ENCODE assay signal across 10 cellular contexts in genomic region chr7:77989981-77990566, GRCh38.
A peak's percentile ranks its signal among the peaks of the same experiment; 100 is the strongest.
DNase-seq lines count a peak whose midpoint lies in the region; ATAC-seq and TF ChIP-seq lines count a peak whose summit lies in the region.
"Had no signal": no experiment of that assay in that cellular context is flagged by ENCODE, and none has a peak within 500 bp of the region (broad histone marks: within the 10 kb centered on the region; RNA-seq: fewer than 3 reads in every experiment).

No MANE protein-coding gene starts in this region.

- no peaks in the 10 kb centered on the region for H3K36me3 Mint-ChIP-seq in activated CD8-positive, alpha-beta T cell treated with anti-CD3 and anti-CD28 coated beads for 36 hours (ENCODE audit: low read depth)
- peaks cover 2% of the 10 kb centered on the region for H3K36me3 Mint-ChIP-seq in neural crest cell (ENCODE audit: low read depth)
- H3K36me3 Mint-ChIP-seq: CD4-positive, alpha-beta memory T cell had no signal

- H3K9me3 ChIP-seq in SK-N-SH: 0 out of 2 replicates have a peak, but pooled peaks cover 4% of the 10 kb centered on the region

- in situ Hi-C loops in KBM-7 (cut with MboI; ENCODE audit: low pct_unique_long_range_greater_than_20kb, low sequenced_read_pairs): no loop called here

- ATAC-seq in SK-N-SH treated with all-trans-retinoic acid at 6 μM for 48 hours: no peak
- no peak for ATAC-seq in activated CD8-positive, alpha-beta T cell treated with anti-CD3 and anti-CD28 coated beads for 36 hours
- no peak for ATAC-seq in HG03565 (IDR thresholded peaks at IDR 0.05; ENCODE audit: unreplicated experiment)
- ATAC-seq in GM19023 (IDR thresholded peaks at IDR 0.05; ENCODE audit: unreplicated experiment): no peak

- H3K27me3 Mint-ChIP-seq in activated CD8-positive, alpha-beta T cell treated with anti-CD3 and anti-CD28 coated beads for 36 hours: peaks cover 3% of the 10 kb centered on the region
- no peaks in the 10 kb centered on the region for H3K27me3 Mint-ChIP-seq in neural crest cell (ENCODE audit: low read depth)

- H2AFZ ChIP-seq in SK-N-SH (ENCODE audit: low read depth): 0 out of 2 replicates have a peak overlapping the region, but pooled peaks have one; percentile 3

- H3K4me3 ChIP-seq in SK-N-SH (ENCODE audit: low read depth in 2 of 2, low read length in 1 of 2): no peak overlapping the region

- H3K4me2 ChIP-seq in SK-N-SH: no peak overlapping the region

- no peak overlapping the region for H3K27ac ChIP-seq in SK-N-SH (ENCODE audit: low read depth in 2 of 2, low read length in 1 of 2)
- H3K27ac ChIP-seq: VCaP had no signal

- H3K4me1 ChIP-seq in SK-N-SH (ENCODE audit: control insufficient read depth in 1 of 2, insufficient read depth in 2 of 2, low read depth in 1 of 2, low read length in 1 of 2): no peaks in the 10 kb centered on the region

- no peaks in the 10 kb centered on the region for H4K20me1 ChIP-seq in SK-N-SH (ENCODE audit: insufficient read depth)

- 88% methylated on average over 6 of the region's 6 CpGs for WGBS in SK-N-SH (ENCODE audit: low lambda C conversion rate)

- CTCF ChIA-PET in SK-N-SH (lab: Yijun Ruan, JAX): interaction anchor here (0.9 to 1.8 kb wide), 4 partner anchors 14 to 278 kb away, joined by 3 to 4 read pairs (median 4); no protein-coding TSS in a partner anchor
- CTCF ChIA-PET in activated CD8-positive, alpha-beta T cell treated with anti-CD3 and anti-CD28 coated beads for 36 hours (lab: Charles Lee): interaction anchor here (0.7 to 2.1 kb wide), 8 partner anchors 16 to 339 kb away, joined by 3 to 7 read pairs (median 3); no protein-coding TSS in a partner anchor

- TF ChIP-seq CTCF in SK-N-SH (IDR thresholded peaks at IDR 0.05) (peak; percentile 21; the same call in 1 of the 2 replicates), neural crest cell (conservative IDR thresholded peaks at IDR 0.05) (peak; percentile 40)
- no peak for TF ChIP-seq CTCF in activated CD8-positive, alpha-beta T cell treated with anti-CD3 and anti-CD28 coated beads for 36 hours (IDR thresholded peaks at IDR 0.05)

- intact Hi-C loops in activated CD8-positive, alpha-beta T cell treated with anti-CD3 and anti-CD28 coated beads for 36 hours (cut with micrococcal nuclease): no loop called here

- no peak overlapping the region for H3K27ac Mint-ChIP-seq in activated CD8-positive, alpha-beta T cell treated with anti-CD3 and anti-CD28 coated beads for 36 hours
- H3K27ac Mint-ChIP-seq in neural crest cell (ENCODE audit: unreplicated experiment): no peak overlapping the region
- H3K27ac Mint-ChIP-seq: CD4-positive, alpha-beta memory T cell had no signal

- no peak overlapping the region for H3K9ac ChIP-seq in SK-N-SH

- POLR2A ChIA-PET in SK-N-SH (lab: Yijun Ruan, JAX): interaction anchor here (0.6 kb wide), 1 partner anchor 827 kb away, joined by 3 read pairs; no protein-coding TSS in a partner anchor
- POLR2A ChIA-PET in activated CD8-positive, alpha-beta T cell treated with anti-CD3 and anti-CD28 coated beads for 36 hours (lab: Charles Lee): no interaction called here

- no peak for TF ChIP-seq EP300 in SK-N-SH (IDR thresholded peaks at IDR 0.05; ENCODE audit: borderline replicate concordance in 1 of 2, low read depth in 1 of 2, low read length in 1 of 2)

- H3K9me2 ChIP-seq in SK-N-SH: no peaks in the 10 kb centered on the region

- H3K27me3 ChIP-seq in SK-N-SH (ENCODE audit: insufficient read depth): no peaks in the 10 kb centered on the region

- no peaks in the 10 kb centered on the region for H3K36me3 ChIP-seq in SK-N-SH (replicated peaks in 1 of 2; ENCODE audit: control insufficient read depth in 1 of 2, insufficient read depth in 2 of 2, low read length in 1 of 2)

- H3K4me1 Mint-ChIP-seq in activated CD8-positive, alpha-beta T cell treated with anti-CD3 and anti-CD28 coated beads for 36 hours (ENCODE audit: low read depth): no peaks in the 10 kb centered on the region
- no peaks in the 10 kb centered on the region for H3K4me1 Mint-ChIP-seq in neural crest cell
- H3K4me1 Mint-ChIP-seq: CD4-positive, alpha-beta memory T cell had no signal

- no peaks in the 10 kb centered on the region for H3K79me2 ChIP-seq in SK-N-SH (ENCODE audit: insufficient read depth)

- no peaks in the 10 kb centered on the region for H3K9me3 Mint-ChIP-seq in activated CD8-positive, alpha-beta T cell treated with anti-CD3 and anti-CD28 coated beads for 36 hours
- no peaks in the 10 kb centered on the region for H3K9me3 Mint-ChIP-seq in neural crest cell
- H3K9me3 Mint-ChIP-seq: CD4-positive, alpha-beta memory T cell had no signal

- H3F3A ChIP-seq in SK-N-SH (replicated peaks; ENCODE audit: insufficient read depth): no peaks in the 10 kb centered on the region

- TF ChIP-seq RAD21 in SK-N-SH (IDR thresholded peaks at IDR 0.05; ENCODE audit: low read length): no peak

- no peak overlapping the region for H3K4me3 Mint-ChIP-seq in activated CD8-positive, alpha-beta T cell treated with anti-CD3 and anti-CD28 coated beads for 36 hours
- no peak overlapping the region for H3K4me3 Mint-ChIP-seq in neural crest cell
- H3K4me3 Mint-ChIP-seq: CD4-positive, alpha-beta memory T cell had no signal

- DNase-seq in SK-N-SH: no peak
- peak; percentile 91 for DNase-seq in KBM-7
- peak; percentile 38 for DNase-seq in activated CD8-positive, alpha-beta T cell treated with anti-CD3 and anti-CD28 coated beads for 36 hours
- no peak for DNase-seq in neural crest cell (ENCODE audit: low read depth, low spot score)
- DNase-seq in retina: no peak

TF ChIP-seq in SK-N-SH, 30 proteins besides CTCF, POLR2A, EP300 and RAD21 (continues in another document):
- no peak for TF ChIP-seq SMC3 (IDR thresholded peaks at IDR 0.05; ENCODE audit: low read depth, low read length)
- no peak for TF ChIP-seq GATA2 (CRISPR knock-in tag; IDR thresholded peaks at IDR 0.05)
- TF ChIP-seq ELF1 (IDR thresholded peaks at IDR 0.05): no peak
- TF ChIP-seq TCF12 (IDR thresholded peaks at IDR 0.05): no peak
- TF ChIP-seq USF1 (IDR thresholded peaks at IDR 0.05; ENCODE audit: borderline replicate concordance, low read depth): no peak
- TF ChIP-seq NFIC (IDR thresholded peaks at IDR 0.05; ENCODE audit: borderline replicate concordance): no peak
- no peak for TF ChIP-seq SIN3A (IDR thresholded peaks at IDR 0.05; ENCODE audit: borderline replicate concordance, low read depth, low read length)
- no peak for TF ChIP-seq GABPA (IDR thresholded peaks at IDR 0.05; ENCODE audit: low read depth)
- TF ChIP-seq USF2 (IDR thresholded peaks at IDR 0.05; ENCODE audit: borderline replicate concordance, low read depth, low read length): no peak
- no peak for TF ChIP-seq FOXJ3 (CRISPR knock-in tag; IDR thresholded peaks at IDR 0.05)
- no peak for TF ChIP-seq CHD2 (IDR thresholded peaks at IDR 0.05; ENCODE audit: low read length, partially characterized antibody)
- no peak for TF ChIP-seq MAX (IDR thresholded peaks at IDR 0.05; ENCODE audit: low read depth)

TF ChIP-seq in SK-N-SH treated with all-trans-retinoic acid at 6 μM for 48 hours, 23 proteins besides CTCF, POLR2A, EP300 and RAD21 (continues in another document):
- no peak for TF ChIP-seq CSDC2 (CRISPR knock-in tag; IDR thresholded peaks at IDR 0.05)
- no peak for TF ChIP-seq PPARA (CRISPR knock-in tag; IDR thresholded peaks at IDR 0.05; ENCODE audit: borderline replicate concordance)
- no peak for TF ChIP-seq ZNF565 (CRISPR knock-in tag; conservative IDR thresholded peaks at IDR 0.05; ENCODE audit: low read depth)
- no peak for TF ChIP-seq TCF4 (CRISPR knock-in tag; IDR thresholded peaks at IDR 0.05; ENCODE audit: borderline replicate concordance)
- TF ChIP-seq ARNTL (CRISPR knock-in tag; IDR thresholded peaks at IDR 0.05; ENCODE audit: borderline replicate concordance, low read depth): no peak
- TF ChIP-seq SNAI2 (CRISPR knock-in tag; IDR thresholded peaks at IDR 0.05): no peak
- no peak for TF ChIP-seq BACH2 (CRISPR knock-in tag; IDR thresholded peaks at IDR 0.05; ENCODE audit: borderline replicate concordance)
- TF ChIP-seq ZC3H10 (CRISPR knock-in tag; IDR thresholded peaks at IDR 0.05): no peak
- no peak for TF ChIP-seq CSRNP3 (CRISPR knock-in tag; IDR thresholded peaks at IDR 0.05)
- TF ChIP-seq ZFP30 (CRISPR knock-in tag; IDR thresholded peaks at IDR 0.05): no peak
- TF ChIP-seq POU6F1 (CRISPR knock-in tag; IDR thresholded peaks at IDR 0.05; ENCODE audit: borderline replicate concordance, low read depth): no peak

Comparison
In these comparisons a context has a peak if more than half of its experiments do, and no peak if none do; other contexts are left out.
1. DNase-seq: peak in KBM-7 (single experiment) and activated CD8-positive, alpha-beta T cell treated with anti-CD3 and anti-CD28 coated beads for 36 hours (single experiment); none in SK-N-SH (single experiment), neural crest cell (single experiment) and retina (single experiment).